Comparison of ENCODE assay signal across 22 cellular contexts in genomic region chr2:102120261-102121259, GRCh38. TPM values are rescaled to one million over a fixed set of nuclear protein-coding genes. Genes with fewer than 3 reads are reported as not detected.
DNase-seq lines count a peak whose midpoint lies in the region; ATAC-seq and TF ChIP-seq lines count a peak whose summit lies in the region.
"Had no signal": no experiment of that assay in that cellular context is flagged by ENCODE, and none has a peak within 500 bp of the region (broad histone marks: within the 10 kb centered on the region; RNA-seq: fewer than 3 reads in every experiment).

No MANE protein-coding gene starts in this region.

- H3K27ac Mint-ChIP-seq in osteocyte (ENCODE audit: unreplicated experiment), result peak overlapping the region; percentile 93
- H3K27ac Mint-ChIP-seq: endodermal cell, mesothelial cell of epicardium had no signal

- H3K9me3 Mint-ChIP-seq in osteocyte (ENCODE audit: unreplicated experiment), result no peaks in the 10 kb centered on the region
- H3K9me3 Mint-ChIP-seq: endodermal cell, mesothelial cell of epicardium, neural crest cell had no signal

- H3K4me3 Mint-ChIP-seq in osteocyte (ENCODE audit: unreplicated experiment), result no peak overlapping the region
- H3K4me3 Mint-ChIP-seq: endodermal cell, mesothelial cell of epicardium, neural crest cell had no signal

- no peaks in the 10 kb centered on the region for H3K36me3 ChIP-seq in gastroesophageal sphincter

- no peak for TF ChIP-seq POLR2A in gastroesophageal sphincter (IDR thresholded peaks at IDR 0.05)

- peaks cover 50% of the 10 kb centered on the region for H3K4me1 Mint-ChIP-seq in osteocyte (ENCODE audit: unreplicated experiment)

- ATAC-seq in gastroesophageal sphincter, result peak; percentile 46

- DNase-seq in DMS79 treated with DMSO at 0.1 percent for 48 hours (lab: John Stamatoyannopoulos, UW), result peak; percentile 3
- DNase-seq in DMS79 (lab: John Stamatoyannopoulos, UW), result no peak
- DNase-seq in NCI-H748 treated with DMSO at 0.1 percent for 48 hours (lab: John Stamatoyannopoulos, UW), result peak; percentile 35
- no peak for DNase-seq in osteocyte (ENCODE audit: extremely low spot score, unreplicated experiment)
- DNase-seq in dermis blood vessel endothelial cell, result no peak
- no peak for DNase-seq in NK-92 (lab: John Stamatoyannopoulos, UW; ENCODE audit: unreplicated experiment)
- no peak for DNase-seq in NCI-H446 treated with DMSO at 0.1 percent for 48 hours (lab: John Stamatoyannopoulos, UW)
- DNase-seq: activated CD4-positive, alpha-beta T cell treated with anti-CD3 and anti-CD28 coated beads for 4 hours; activated gamma-delta T cell; amniotic stem cell; C1 segment of cervical spinal cord; cerebellar nuclear complex; DND-41; endodermal cell; MG63; NCI-H1930; NK-92 treated with Interleukin-12 subunit alpha and Interleukin-12 subunit beta, amount 100 ng/mL, for 24 hours; RPMI8226; T1000 had no signal

- no peaks in the 10 kb centered on the region for H3K27me3 Mint-ChIP-seq in osteocyte (ENCODE audit: unreplicated experiment)

- H3K9me3 ChIP-seq in gastroesophageal sphincter, result no peaks in the 10 kb centered on the region

- peaks cover 3 to 20% (median 3%) of the 10 kb centered on the region in 3 donors for H3K4me1 ChIP-seq in gastroesophageal sphincter

- 91 to 94% methylated on average over 8 to 9 of the region's 13 CpGs for WGBS in gastroesophageal sphincter (ENCODE audit: low coverage in 1 of 2), 2 donors

- no peak overlapping the region for H3K4me3 ChIP-seq in gastroesophageal sphincter
- H3K4me3 ChIP-seq: MG63 had no signal

- H3K27ac ChIP-seq in gastroesophageal sphincter, result no peak overlapping the region

- H3K27me3 ChIP-seq in gastroesophageal sphincter, result no peaks in the 10 kb centered on the region
- H3K27me3 ChIP-seq: MG63 had no signal

- peaks cover 2% of the 10 kb centered on the region for H3K36me3 Mint-ChIP-seq in osteocyte (ENCODE audit: unreplicated experiment)
- H3K36me3 Mint-ChIP-seq: mesothelial cell of epicardium had no signal

- TF ChIP-seq EP300 in gastroesophageal sphincter (IDR thresholded peaks at IDR 0.05), result no peak

- TF ChIP-seq CTCF in gastroesophageal sphincter (IDR thresholded peaks at IDR 0.05) (no peak), osteocyte (IDR thresholded peaks at IDR 0.05) (no peak)

RNA-seq across cellular contexts. Expression of gene IL1R1, which starts 22.0 kb away (rescaled TPM):
- 100 to 1,000 TPM in 1 of 4 donors, 10 to 100 TPM in 3; 51.1 to 141 (median 70.9) TPM for total RNA-seq in gastroesophageal sphincter
- 56.3 and 59.8 TPM in 2 replicates for total RNA-seq in osteocyte
- 24.2 and 24.7 TPM in 2 replicates for total RNA-seq in dermis blood vessel endothelial cell

Comparison
In these comparisons a context has a peak if more than half of its experiments do, and no peak if none do; other contexts are left out.
1. DNase-seq: peak in DMS79 treated with DMSO at 0.1 percent for 48 hours (single experiment) and NCI-H748 treated with DMSO at 0.1 percent for 48 hours (single experiment); none in DMS79 (single experiment), osteocyte (single experiment), dermis blood vessel endothelial cell (single experiment), NK-92 (single experiment) and NCI-H446 treated with DMSO at 0.1 percent for 48 hours (single experiment).